ENCODE assay signal across 1 cellular context in the genomic region with DNA sequence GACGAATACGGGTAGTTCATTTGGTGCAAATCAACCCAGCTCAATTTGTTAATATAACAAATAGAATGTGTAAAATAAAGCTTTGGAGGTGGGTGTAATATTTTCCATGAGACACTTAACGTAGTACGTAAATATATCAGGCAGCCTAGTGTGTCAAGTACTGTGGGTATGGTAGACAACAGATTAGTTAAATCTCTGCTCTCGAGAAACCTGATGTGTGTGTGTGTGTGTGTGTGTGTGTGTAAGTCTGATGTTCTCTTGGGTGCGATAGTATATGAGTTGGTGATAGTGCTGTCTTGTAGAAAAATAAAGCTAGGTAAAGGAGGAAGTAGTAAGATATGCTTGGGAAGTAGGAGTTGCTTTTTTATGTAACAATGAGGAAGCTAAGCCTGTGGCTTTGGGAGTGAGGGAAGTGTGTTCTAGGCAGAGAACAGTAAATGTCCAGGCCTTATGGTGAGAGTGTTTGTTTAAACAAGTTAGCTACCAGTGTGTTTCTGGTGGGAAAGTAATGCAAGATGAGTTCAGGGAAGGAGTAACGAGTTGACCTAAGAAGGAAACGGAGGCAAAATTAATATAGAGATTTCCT.
TF ChIP-seq lines count a peak whose summit lies in the region.

No MANE protein-coding gene starts in this region.

TF ChIP-seq in H1, 55 proteins besides CTCF, POLR2A, EP300 and RAD21:
- TF ChIP-seq ATF3 (IDR thresholded peaks at IDR 0.05; ENCODE audit: insufficient read depth, low read depth, low read length) (no peak), CHD2 (IDR thresholded peaks at IDR 0.05; ENCODE audit: low read length) (no peak), CHD7 (IDR thresholded peaks at IDR 0.05; ENCODE audit: insufficient replicate concordance, low read length) (no peak), RBBP5 (IDR thresholded peaks at IDR 0.05; ENCODE audit: borderline replicate concordance, low read depth, low read length) (no peak), POU5F1 (IDR thresholded peaks at IDR 0.05; ENCODE audit: low read depth, low read length) (no peak), SP4 (IDR thresholded peaks at IDR 0.05; ENCODE audit: low read length) (no peak), EZH2 (IDR thresholded peaks at IDR 0.05; ENCODE audit: low read depth, low read length, severe bottlenecking) (no peak), RXRA (IDR thresholded peaks at IDR 0.05; ENCODE audit: insufficient read depth, low read depth, low read length) (no peak), CREB1 (IDR thresholded peaks at IDR 0.05) (no peak), HDAC2 (IDR thresholded peaks at IDR 0.05; ENCODE audit: borderline replicate concordance in 1 of 2, low read depth in 2 of 2, low read length in 2 of 2) (no peak), SP2 (IDR thresholded peaks at IDR 0.05; ENCODE audit: low read length) (no peak), ZNF274 (IDR thresholded peaks at IDR 0.05; ENCODE audit: borderline replicate concordance, extremely low read depth, low read length) (no peak), TBP (IDR thresholded peaks at IDR 0.05; ENCODE audit: low read depth, low read length) (no peak), JUN (IDR thresholded peaks at IDR 0.05; ENCODE audit: low read depth, low read length) (no peak)
